ENCODE assay signal across 1 cellular context in genomic region chr6:73515204-73516101, GRCh38.
TF ChIP-seq lines count a peak whose summit lies in the region.

No MANE protein-coding gene starts in this region.

TF ChIP-seq in SK-N-SH, 30 proteins besides CTCF, POLR2A, EP300 and RAD21 (continued from another document):
- TF ChIP-seq, protein P1, sequence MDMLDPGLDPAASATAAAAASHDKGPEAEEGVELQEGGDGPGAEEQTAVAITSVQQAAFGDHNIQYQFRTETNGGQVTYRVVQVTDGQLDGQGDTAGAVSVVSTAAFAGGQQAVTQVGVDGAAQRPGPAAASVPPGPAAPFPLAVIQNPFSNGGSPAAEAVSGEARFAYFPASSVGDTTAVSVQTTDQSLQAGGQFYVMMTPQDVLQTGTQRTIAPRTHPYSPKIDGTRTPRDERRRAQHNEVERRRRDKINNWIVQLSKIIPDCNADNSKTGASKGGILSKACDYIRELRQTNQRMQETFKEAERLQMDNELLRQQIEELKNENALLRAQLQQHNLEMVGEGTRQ (IDR thresholded peaks at IDR 0.05; ENCODE audit: borderline replicate concordance, low read depth, low read length): no peak
- TF ChIP-seq NFIC (IDR thresholded peaks at IDR 0.05; ENCODE audit: borderline replicate concordance) (no peak), MXI1 (IDR thresholded peaks at IDR 0.05; ENCODE audit: low read depth, low read length) (no peak), RXRA (IDR thresholded peaks at IDR 0.05; ENCODE audit: borderline replicate concordance, low read depth) (no peak), IRF3 (IDR thresholded peaks at IDR 0.05; ENCODE audit: low read depth, low read length) (no peak), NRF1 (IDR thresholded peaks at IDR 0.05; ENCODE audit: low read depth, low read length) (no peak), ZBTB33 (IDR thresholded peaks at IDR 0.05; ENCODE audit: borderline replicate concordance, low read depth) (no peak)
